ENCODE assay signal across 1 cellular context in genomic region chr1:40862008-40862863, GRCh38.
TF ChIP-seq lines count a peak whose summit lies in the region.

CITED4 (minus strand) TSS chr1:40862363; CDS start chr1:40862127, 236 bp downstream.

TF ChIP-seq in HepG2, 621 proteins besides CTCF, POLR2A, EP300 and RAD21 (continued from another document and continues in another):
- TF ChIP-seq FUBP1 (CRISPR knock-in tag; IDR thresholded peaks at IDR 0.05; ENCODE audit: borderline replicate concordance) (no peak), RARA (CRISPR knock-in tag; IDR thresholded peaks at IDR 0.05) (0 out of 2 replicates have a peak, but pooled peaks have one; percentile 8), ZNF546 (CRISPR knock-in tag; conservative IDR thresholded peaks at IDR 0.05) (peak; percentile 57; the same call in 1 of the 2 replicates), NR2F2 (IDR thresholded peaks at IDR 0.05; ENCODE audit: borderline replicate concordance, low read depth) (no peak; the same call in 1 of the 2 replicates), GABPB1 (CRISPR knock-in tag; IDR thresholded peaks at IDR 0.05) (peak; percentile 33), ATF4 (CRISPR knock-in tag; IDR thresholded peaks at IDR 0.05) (0 out of 4 replicates have a peak, but pooled peaks of 1 of the 2 experiments have one; percentile 18), HMGXB3 (CRISPR knock-in tag; IDR thresholded peaks at IDR 0.05; ENCODE audit: borderline replicate concordance) (no peak), HOMEZ (CRISPR knock-in tag; IDR thresholded peaks at IDR 0.05; ENCODE audit: low read depth) (0 out of 2 replicates have a peak, but pooled peaks have one; percentile 11), ZFP82 (CRISPR knock-in tag; IDR thresholded peaks at IDR 0.05; ENCODE audit: borderline replicate concordance) (no peak), ZNF646 (CRISPR knock-in tag; IDR thresholded peaks at IDR 0.05) (no peak; the same call in 1 of the 2 replicates), SNAPC5 (CRISPR knock-in tag; IDR thresholded peaks at IDR 0.05; ENCODE audit: borderline replicate concordance) (no peak), ZNF562 (CRISPR knock-in tag; IDR thresholded peaks at IDR 0.05; ENCODE audit: borderline replicate concordance) (no peak), ZNF678 (CRISPR knock-in tag; IDR thresholded peaks at IDR 0.05) (no peak), SIX4 (CRISPR knock-in tag; IDR thresholded peaks at IDR 0.05) (no peak), PLRG1 (conservative IDR thresholded peaks at IDR 0.05) (no peak), ZNF24 (IDR thresholded peaks at IDR 0.05) (no peak), ZNF691 (CRISPR knock-in tag; IDR thresholded peaks at IDR 0.05; ENCODE audit: borderline replicate concordance, low read depth) (peak; percentile 65; the same call in 1 of the 2 replicates), SPEN (CRISPR knock-in tag; IDR thresholded peaks at IDR 0.05; ENCODE audit: low read depth) (no peak; the same call in 1 of the 2 replicates), ZNF747 (CRISPR knock-in tag; IDR thresholded peaks at IDR 0.05; ENCODE audit: borderline replicate concordance) (peak; percentile 42; the same call in 1 of the 2 replicates), NFIB (CRISPR knock-in tag; IDR thresholded peaks at IDR 0.05; ENCODE audit: borderline replicate concordance) (no peak), ZNF451 (CRISPR knock-in tag; IDR thresholded peaks at IDR 0.05) (no peak), SMC3 (IDR thresholded peaks at IDR 0.05; ENCODE audit: low read length) (peak; percentile 63), ATF7-NPFF (CRISPR knock-in tag; IDR thresholded peaks at IDR 0.05; ENCODE audit: low read depth) (peak; percentile 59), ZNF766 (CRISPR knock-in tag; IDR thresholded peaks at IDR 0.05; ENCODE audit: borderline replicate concordance) (0 out of 2 replicates have a peak, but pooled peaks have one; percentile 32), ZNF354B (CRISPR knock-in tag; IDR thresholded peaks at IDR 0.05) (no peak), ASH2L (IDR thresholded peaks at IDR 0.05; ENCODE audit: insufficient read length, low read depth, low read length) (peak; percentile 30), NBN (conservative IDR thresholded peaks at IDR 0.05) (no peak), SNAPC2 (CRISPR knock-in tag; IDR thresholded peaks at IDR 0.05) (no peak), ZNF432 (CRISPR knock-in tag; IDR thresholded peaks at IDR 0.05; ENCODE audit: borderline replicate concordance) (no peak), GZF1 (CRISPR knock-in tag; IDR thresholded peaks at IDR 0.05) (peak; percentile 71; the same call in 1 of the 2 replicates), ZBTB7B (CRISPR knock-in tag; IDR thresholded peaks at IDR 0.05) (peak; percentile 61; the same call in 1 of the 2 replicates), HNRNPLL (IDR thresholded peaks at IDR 0.05; ENCODE audit: low read depth, low read length, poor library complexity, severe bottlenecking) (peak; percentile 99), ZNF282 (IDR thresholded peaks at IDR 0.05; ENCODE audit: partially characterized antibody) (no peak), ZMYM4 (CRISPR knock-in tag; IDR thresholded peaks at IDR 0.05) (peak; percentile 85), MLX (CRISPR knock-in tag; IDR thresholded peaks at IDR 0.05) (0 out of 2 replicates have a peak, but pooled peaks have one; percentile 14), ZNF570 (CRISPR knock-in tag; IDR thresholded peaks at IDR 0.05; ENCODE audit: borderline replicate concordance) (no peak), CC2D1A (CRISPR knock-in tag; IDR thresholded peaks at IDR 0.05) (no peak), HNRNPL (IDR thresholded peaks at IDR 0.05; ENCODE audit: low read depth, low read length) (no peak), TBP (CRISPR knock-in tag; IDR thresholded peaks at IDR 0.05) (no peak), DRAP1 (CRISPR knock-in tag; IDR thresholded peaks at IDR 0.05) (peak; percentile 100), ZNF253 (CRISPR knock-in tag; IDR thresholded peaks at IDR 0.05; ENCODE audit: borderline replicate concordance) (no peak), TSC22D2 (CRISPR knock-in tag; IDR thresholded peaks at IDR 0.05; ENCODE audit: borderline replicate concordance) (no peak), NFE2L2 (IDR thresholded peaks at IDR 0.05; ENCODE audit: low read length) (no peak), PHF21A (CRISPR knock-in tag; IDR thresholded peaks at IDR 0.05) (peak; percentile 36; the same call in 1 of the 2 replicates), ZNF781 (CRISPR knock-in tag; IDR thresholded peaks at IDR 0.05; ENCODE audit: borderline replicate concordance, not compliant biosample characterization) (no peak), GATAD2A (CRISPR knock-in tag; IDR thresholded peaks at IDR 0.05) (peak; percentile 55), MAZ (IDR thresholded peaks at IDR 0.05; ENCODE audit: borderline replicate concordance, low read depth, low read length) (0 out of 2 replicates have a peak, but pooled peaks have one; percentile 16), MAZ (CRISPR knock-in tag; IDR thresholded peaks at IDR 0.05; ENCODE audit: low read depth) (no peak), ZNF672 (CRISPR knock-in tag; IDR thresholded peaks at IDR 0.05) (no peak), ZNF143 (CRISPR knock-in tag; IDR thresholded peaks at IDR 0.05) (no peak), ZNF552 (CRISPR knock-in tag; IDR thresholded peaks at IDR 0.05; ENCODE audit: borderline replicate concordance) (no peak), SMYD3 (CRISPR knock-in tag; IDR thresholded peaks at IDR 0.05) (no peak), ZNF335 (CRISPR knock-in tag; IDR thresholded peaks at IDR 0.05) (no peak), NFYC (CRISPR knock-in tag; IDR thresholded peaks at IDR 0.05) (peak; percentile 83), ZFP1 (CRISPR knock-in tag; IDR thresholded peaks at IDR 0.05) (no peak)
